8 cellular contexts compared by ENCODE assay signal in genomic region chr9:83956288-83957028, GRCh38. TPM values are rescaled to one million over a fixed set of nuclear protein-coding genes. Genes with fewer than 3 reads are reported as not detected.
A peak's percentile ranks its signal among the peaks of the same experiment; 100 is the strongest.
DNase-seq lines count a peak whose midpoint lies in the region; ATAC-seq and TF ChIP-seq lines count a peak whose summit lies in the region.

No MANE protein-coding gene starts in this region.

- H3K4me3 ChIP-seq in Caco-2 (ENCODE audit: low read depth, low read length) (peak overlapping the region; percentile 70), left ventricle myocardium inferior (peak overlapping the region; percentile 79), prostate gland (peak overlapping the region; percentile 54 to 62)

- H3K27me3 Mint-ChIP-seq in Caco-2 (ENCODE audit: insufficient read depth, unreplicated experiment), result no peaks in the 10 kb centered on the region
- H3K27me3 Mint-ChIP-seq in activated naive CD8-positive, alpha-beta T cell, result no peaks in the 10 kb centered on the region

- TF ChIP-seq POLR2A in prostate gland (IDR thresholded peaks at IDR 0.05), result peak; percentile 27

- H3K27me3 ChIP-seq in Caco-2 (replicated peaks; ENCODE audit: control insufficient read depth, insufficient read depth, low read length) (no peaks in the 10 kb centered on the region), left ventricle myocardium inferior (ENCODE audit: low read depth) (no peaks in the 10 kb centered on the region), prostate gland (replicated peaks; ENCODE audit: insufficient read depth) (no peaks in the 10 kb centered on the region)

- H3K36me3 Mint-ChIP-seq in Caco-2 (ENCODE audit: insufficient read depth, unreplicated experiment), result peaks cover 23% of the 10 kb centered on the region
- no peaks in the 10 kb centered on the region for H3K36me3 Mint-ChIP-seq in activated naive CD8-positive, alpha-beta T cell

- ATAC-seq in GM19438 (IDR thresholded peaks at IDR 0.05; ENCODE audit: low read depth, unreplicated experiment), result peak; percentile 78
- ATAC-seq in HG03565 (IDR thresholded peaks at IDR 0.05; ENCODE audit: unreplicated experiment), result peak; percentile 59

- no peak for TF ChIP-seq CTCF in Caco-2 (IDR thresholded peaks at IDR 0.05; ENCODE audit: insufficient read depth in 1 of 2, low read depth in 1 of 2, low read length in 1 of 2, severe bottlenecking in 1 of 2, unreplicated experiment in 1 of 2)
- no peak for TF ChIP-seq CTCF in RWPE1 (conservative IDR thresholded peaks at IDR 0.05; ENCODE audit: low read depth)
- TF ChIP-seq CTCF in left ventricle myocardium inferior (IDR thresholded peaks at IDR 0.05; ENCODE audit: borderline replicate concordance), result no peak
- TF ChIP-seq CTCF in prostate gland (IDR thresholded peaks at IDR 0.05), result no peak

- POLR2A ChIA-PET in Caco-2 (lab: Charles Lee), result interaction anchor here (1.0 kb wide), 1 partner anchor 24 kb away, joined by 4 read pairs; the partner anchor contains the start of genes HNRNPK and RMI1
- POLR2A ChIA-PET in RWPE1 (lab: Yijun Ruan, JAX; ENCODE audit: low non-redundant PET), result interaction anchor here (0.6 to 1.0 kb wide), 2 partner anchors 10 to 32 kb away, joined by 3 read pairs; no protein-coding TSS in a partner anchor

- H3K27ac ChIP-seq in RWPE1, result peak overlapping the region; percentile 95
- peak overlapping the region; percentile 84 for H3K27ac ChIP-seq in left ventricle myocardium inferior (replicated peaks)
- H3K27ac ChIP-seq in prostate gland, result peak overlapping the region; percentile 73 to 84

- H3K9me3 ChIP-seq in Caco-2 (no peaks in the 10 kb centered on the region), left ventricle myocardium inferior (replicated peaks) (no peaks in the 10 kb centered on the region), prostate gland (no peaks in the 10 kb centered on the region)

- H3K9me3 Mint-ChIP-seq in Caco-2 (ENCODE audit: unreplicated experiment), result no peaks in the 10 kb centered on the region
- no peaks in the 10 kb centered on the region for H3K9me3 Mint-ChIP-seq in activated naive CD8-positive, alpha-beta T cell (ENCODE audit: low read depth)

- H3K36me3 ChIP-seq in Caco-2 (ENCODE audit: control insufficient read depth, insufficient read depth, low read length) (no peaks in the 10 kb centered on the region), left ventricle myocardium inferior (peaks cover 37% of the 10 kb centered on the region), prostate gland (no peaks in the 10 kb centered on the region)

- 1% methylated on average over 61 of the region's 61 CpGs for WGBS in prostate gland

- CTCF ChIA-PET in Caco-2 (lab: Charles Lee), result no interaction called here
- CTCF ChIA-PET in RWPE1 (lab: Yijun Ruan, JAX), result interaction anchor here (1.0 kb wide), 1 partner anchor 305 kb away, joined by 6 read pairs; no protein-coding TSS in a partner anchor

- H3K4me1 Mint-ChIP-seq in Caco-2 (ENCODE audit: low read depth, unreplicated experiment), result no peaks in the 10 kb centered on the region
- peaks cover 20% of the 10 kb centered on the region for H3K4me1 Mint-ChIP-seq in activated naive CD8-positive, alpha-beta T cell (ENCODE audit: low read depth)

- intact Hi-C loops in Caco-2 (cut with micrococcal nuclease; ENCODE audit: unreplicated experiment) (loop anchor here (1.0 to 5.0 kb wide), 2 partner anchors 24 to 34 kb away; partner anchors contain the start of genes HNRNPK, KIF27 and RMI1), left ventricle myocardium inferior (cut with micrococcal nuclease) (no loop called here), prostate gland (cut with DNase I) (loop anchor here (2.0 kb wide), 1 partner anchor 22 kb away; no protein-coding TSS in a partner anchor)

- BruUV-seq in Caco-2 (replicated peaks; lab: Mats Ljungman, UMichigan), result no TSS peak

- H3K4me1 ChIP-seq in Caco-2 (no peaks in the 10 kb centered on the region), left ventricle myocardium inferior (peaks cover 26% of the 10 kb centered on the region), prostate gland (replicated peaks) (peaks cover 4% of the 10 kb centered on the region)

- peak overlapping the region; percentile 98 for H3K27ac Mint-ChIP-seq in Caco-2 (ENCODE audit: unreplicated experiment)
- peak overlapping the region; percentile 96 for H3K27ac Mint-ChIP-seq in activated naive CD8-positive, alpha-beta T cell

- H3K4me3 Mint-ChIP-seq in Caco-2 (ENCODE audit: unreplicated experiment), result peak overlapping the region; percentile 99
- peak overlapping the region; percentile 96 for H3K4me3 Mint-ChIP-seq in activated naive CD8-positive, alpha-beta T cell

- DNase-seq in Caco-2 (peak; percentile 80 to 87), RWPE1 (ENCODE audit: low spot score) (peak; percentile 76), left ventricle myocardium inferior (peak; percentile 79), prostate gland (ENCODE audit: low spot score) (peak; percentile 59), GDM1 (lab: John Stamatoyannopoulos, UW) (no peak)

RNA-seq across cellular contexts. Expression of gene HNRNPK, which starts 23.6 kb away (rescaled TPM):
- total RNA-seq in Caco-2 (2022), result 476 and 485 TPM in 2 replicates
- 261 TPM for total RNA-seq in left ventricle myocardium inferior
- total RNA-seq in prostate gland, result 100 to 1,000 TPM; 447 to 480 TPM

RNA-seq across cellular contexts. Expression of gene RMI1, which starts 24.1 kb away (rescaled TPM):
- 10.2 and 10.8 TPM in 2 replicates for total RNA-seq in Caco-2 (2022)
- 5.2 TPM for total RNA-seq in left ventricle myocardium inferior
- 10 to 100 TPM in 1 of 2 donors, 1 to 10 TPM in 1; 8.7 to 18.1 TPM for total RNA-seq in prostate gland

RNA-seq across cellular contexts. Expression of gene KIF27, which starts 35.2 kb away (rescaled TPM):
- 1.8 and 2.0 TPM in 2 replicates for total RNA-seq in Caco-2 (2022)
- 4.1 TPM for total RNA-seq in left ventricle myocardium inferior
- 10 to 100 TPM in 1 of 2 donors, 1 to 10 TPM in 1; 3.4 to 11.2 TPM for total RNA-seq in prostate gland
